15 cellular contexts compared by ENCODE assay signal in the genomic region with DNA sequence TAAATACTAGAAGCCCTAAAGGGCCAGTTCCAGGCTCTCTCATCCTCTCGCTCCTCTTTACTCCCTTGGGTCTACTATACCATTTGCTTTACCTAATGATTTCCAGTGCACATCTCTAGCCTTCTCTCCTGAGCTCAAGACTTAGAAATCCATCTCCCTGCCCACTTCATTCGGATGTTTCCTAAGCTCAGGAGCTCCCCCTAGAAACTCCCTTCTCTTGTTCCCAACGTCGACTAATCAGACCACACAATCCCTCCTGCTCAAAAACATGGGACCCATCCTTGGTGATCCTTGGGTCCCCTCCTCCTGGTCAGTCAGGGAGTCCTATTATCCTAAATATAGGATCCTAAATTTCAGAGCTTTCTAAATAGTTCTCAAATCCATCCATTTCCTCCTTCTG. TPM values are rescaled to one million over a fixed set of nuclear protein-coding genes. Genes with fewer than 3 reads are reported as not detected.
DNase-seq lines count a peak whose midpoint lies in the region; ATAC-seq and TF ChIP-seq lines count a peak whose summit lies in the region.
"Had no signal": no experiment of that assay in that cellular context is flagged by ENCODE, and none has a peak within 500 bp of the region (broad histone marks: within the 10 kb centered on the region; RNA-seq: fewer than 3 reads in every experiment).

No MANE protein-coding gene starts in this region.

- H3K4me1 ChIP-seq in lower lobe of right lung (no peaks in the 10 kb centered on the region), Peyer's patch (no peaks in the 10 kb centered on the region)
- H3K4me1 ChIP-seq: vagina had no signal

- H3K27me3 ChIP-seq in lower lobe of right lung (ENCODE audit: low read depth), result no peaks in the 10 kb centered on the region
- no peaks in the 10 kb centered on the region for H3K27me3 ChIP-seq in Peyer's patch
- H3K27me3 ChIP-seq: vagina had no signal

- TF ChIP-seq CTCF in cardiac fibroblast (IDR thresholded peaks at IDR 0.05; ENCODE audit: low read depth, low read length) (peak; percentile 16), lower lobe of right lung (IDR thresholded peaks at IDR 0.05) (peak; percentile 22), Peyer's patch (IDR thresholded peaks at IDR 0.05) (peak in 1 of 6 experiments; percentile 12)

- no peaks in the 10 kb centered on the region for H3K36me3 ChIP-seq in lower lobe of right lung
- H3K36me3 ChIP-seq in Peyer's patch, result no peaks in the 10 kb centered on the region
- H3K36me3 ChIP-seq: vagina had no signal

- intact Hi-C loops in lower lobe of right lung (cut with DNase I), result no loop called here

- H3K9me3 ChIP-seq in lower lobe of right lung (no peaks in the 10 kb centered on the region), Peyer's patch (no peaks in the 10 kb centered on the region)
- H3K9me3 ChIP-seq: vagina had no signal

- DNase-seq in NCI-H748 (lab: John Stamatoyannopoulos, UW; ENCODE audit: unreplicated experiment) (peak; percentile 15), NCI-H748 treated with DMSO at 0.1 percent for 48 hours (lab: John Stamatoyannopoulos, UW) (no peak), HT1080 (ENCODE audit: low read depth) (peak; percentile 19), cardiac fibroblast (ENCODE audit: low read depth in 2 of 2) (peak in 1 of 2 donors; percentile 25), lower lobe of right lung (no peak), Peyer's patch (no peak), GM19240 (ENCODE audit: insufficient read length, low spot score) (no peak)
- DNase-seq: ACHN; activated T-cell treated with anti-CD3 and anti-CD28 coated beads, Interleukin-2, amount 50 U/mL, for 4 hours; hypothalamus; mesenchymal stem cell; NCI-H1930 had no signal

- no peak overlapping the region for H3K4me3 ChIP-seq in cardiac fibroblast (replicated peaks in 1 of 2; ENCODE audit: low read depth in 2 of 2, low read length in 2 of 2)
- H3K4me3 ChIP-seq in lower lobe of right lung, result no peak overlapping the region
- H3K4me3 ChIP-seq in Peyer's patch, result no peak overlapping the region
- H3K4me3 ChIP-seq: vagina had no signal

- H3K27ac ChIP-seq in lower lobe of right lung (no peak overlapping the region), Peyer's patch (no peak overlapping the region)
- H3K27ac ChIP-seq: vagina had no signal

- ATAC-seq in lower lobe of right lung (no peak), HG02610 (IDR thresholded peaks at IDR 0.05; ENCODE audit: unreplicated experiment) (no peak)
- ATAC-seq: activated CD4-positive, CD25-positive, alpha-beta regulatory T cell treated with anti-CD3 and anti-CD28 coated beads, Interleukin-2, amount 50 U/mL, for 24 hours; activated T-cell treated with anti-CD3 and anti-CD28 coated beads, Interleukin-2, amount 50 U/mL, for 4 hours had no signal

- no peak for TF ChIP-seq POLR2A in Peyer's patch (IDR thresholded peaks at IDR 0.05)

RNA-seq across cellular contexts. Expression of gene STK24, which starts 21.1 kb away (rescaled TPM):
- 76.1 and 81.7 TPM in 2 replicates for total RNA-seq in HT1080 (2014; rRNA removed; shearing (Covaris generic))
- polyA plus RNA-seq in HT1080 (2015; cell fraction: cytosol; rRNA removed), result 136 and 165 TPM in 2 replicates
- polyA plus RNA-seq in HT1080 (2015; cell fraction: nucleus; rRNA removed), result 78.2 and 79.7 TPM in 2 replicates
- total RNA-seq in lower lobe of right lung (94.5 TPM), Peyer's patch (100 to 1,000 TPM in 3 of 4 donors, 10 to 100 TPM in 1; 84.2 to 137 (median 119) TPM)

Comparison
In these comparisons a context has a peak if more than half of its experiments do, and no peak if none do; other contexts are left out.
1. DNase-seq: peak in NCI-H748 (single experiment) and HT1080 (single experiment); none in NCI-H748 treated with DMSO at 0.1 percent for 48 hours (single experiment), lower lobe of right lung (single experiment), Peyer's patch (0 of 3) and GM19240 (single experiment).